25 cellular contexts compared by ENCODE assay signal in genomic region chr18:26792661-26793060, GRCh38.
DNase-seq lines count a peak whose midpoint lies in the region; FAIRE-seq and TF ChIP-seq lines count a peak whose summit lies in the region.
"Had no signal": no experiment of that assay in that cellular context is flagged by ENCODE, and none has a peak within 500 bp of the region (broad histone marks: within the 10 kb centered on the region; RNA-seq: fewer than 3 reads in every experiment).

No MANE protein-coding gene starts in this region.

- H2AFZ ChIP-seq in neural progenitor cell (replicated peaks): no peak overlapping the region

- H3K79me2 ChIP-seq in neural progenitor cell (ENCODE audit: low read depth): no peaks in the 10 kb centered on the region

- TF ChIP-seq CTCF in neural progenitor cell (IDR thresholded peaks at IDR 0.05) (no peak), D721Med (IDR thresholded peaks at IDR 0.05; ENCODE audit: insufficient read depth, missing control alignments) (no peak)

- H3K27ac Mint-ChIP-seq in neural progenitor cell: peak overlapping the region; percentile 87
- H3K27ac Mint-ChIP-seq: activated CD4-positive, alpha-beta T cell treated with anti-CD3 and anti-CD28 coated beads, Interleukin-2, amount 10 ng/mL, durations not matched to agents 24 days and 14 days; activated naive CD4-positive, alpha-beta T cell treated with anti-CD3 and anti-CD28 coated beads for 36 hours; activated T-helper 1 cell treated with anti-CD3 and anti-CD28 coated beads, Interleukin-12 subunit alpha, Interleukin-12 subunit beta, Interleukin-2, Interleukin-4 antibody, amounts not matched to agents 30 ng/mL and 10 ng/mL and 1 ng/mL, durations not matched to agents 14 hours and 24 hours and 36 hours; immature natural killer cell had no signal

- peak overlapping the region; percentile 27 for H3K27ac ChIP-seq in ectodermal cell (ENCODE audit: insufficient read depth, low read depth, low read length, poor library complexity, severe bottlenecking)
- H3K27ac ChIP-seq in neural progenitor cell: no peak overlapping the region
- H3K27ac ChIP-seq: adrenal gland, esophagus muscularis mucosa, gastrocnemius medialis, left ventricle myocardium inferior, neutrophil, psoas muscle, stomach, tibial nerve had no signal

- no peaks in the 10 kb centered on the region for H4K20me1 ChIP-seq in neural progenitor cell (ENCODE audit: low read depth)

- no peaks in the 10 kb centered on the region for H3K36me3 ChIP-seq in MG63
- H3K36me3 ChIP-seq in ectodermal cell (ENCODE audit: control insufficient read depth, insufficient read depth, low read length): no peaks in the 10 kb centered on the region
- no peaks in the 10 kb centered on the region for H3K36me3 ChIP-seq in neural progenitor cell
- H3K36me3 ChIP-seq: adrenal gland, esophagus muscularis mucosa, gastrocnemius medialis, left ventricle myocardium inferior, neutrophil, stomach, tibial nerve had no signal

- H3K9me3 Mint-ChIP-seq in neural progenitor cell: peaks cover 13% of the 10 kb centered on the region
- H3K9me3 Mint-ChIP-seq: activated CD4-positive, alpha-beta T cell treated with anti-CD3 and anti-CD28 coated beads, Interleukin-2, amount 10 ng/mL, durations not matched to agents 24 days and 14 days; activated naive CD4-positive, alpha-beta T cell treated with anti-CD3 and anti-CD28 coated beads for 36 hours had no signal

- H3K4me3 ChIP-seq in MG63 (no peak overlapping the region), ectodermal cell (ENCODE audit: insufficient read depth, low read depth, low read length) (no peak overlapping the region), neural progenitor cell (no peak overlapping the region)
- H3K4me3 ChIP-seq: adrenal gland, esophagus muscularis mucosa, gastrocnemius medialis, left ventricle myocardium inferior, psoas muscle, stomach, tibial nerve had no signal

- H3F3A ChIP-seq in neural progenitor cell (ENCODE audit: low read depth): no peaks in the 10 kb centered on the region

- in situ Hi-C loops in Caki2 (cut with HindIII; ENCODE audit: low pct_unique_long_range_greater_than_20kb, low sequenced_read_pairs): no loop called here

- DNase-seq in Caki2 (ENCODE audit: low read depth) (peak; percentile 11), MG63 (peak; percentile 13), neural progenitor cell (ENCODE audit: low spot score) (no peak), AML-193 (lab: John Stamatoyannopoulos, UW) (no peak), D721Med (ENCODE audit: insufficient read length, low spot score) (no peak)
- no peak for DNase-seq in activated T-cell treated with anti-CD3 and anti-CD28 coated beads, Interleukin-2, amount 50 U/mL, for 48 hours
- DNase-seq: activated CD4-positive, alpha-beta T cell treated with anti-CD3 and anti-CD28 coated beads, Interleukin-2, amount 10 ng/mL, durations not matched to agents 24 days and 14 days; activated naive CD4-positive, alpha-beta T cell treated with anti-CD3 and anti-CD28 coated beads for 36 hours; adrenal gland; cortex of kidney; gastrocnemius medialis; hippocampal formation; immature natural killer cell; Kasumi-1; left ventricle myocardium inferior; NCI-H187 treated with DMSO at 0.1 percent for 48 hours; NCI-H526; psoas muscle; SHP77 treated with DMSO at 0.1 percent for 48 hours; stomach had no signal

- H3K27me3 ChIP-seq in MG63 (no peaks in the 10 kb centered on the region), ectodermal cell (ENCODE audit: control insufficient read depth, insufficient read depth, low read length, poor library complexity, severe bottlenecking) (no peaks in the 10 kb centered on the region), neural progenitor cell (no peaks in the 10 kb centered on the region)
- H3K27me3 ChIP-seq: adrenal gland, esophagus muscularis mucosa, gastrocnemius medialis, neutrophil, stomach, tibial nerve had no signal

- H3K4me3 Mint-ChIP-seq in neural progenitor cell: peak overlapping the region; percentile 28
- H3K4me3 Mint-ChIP-seq: activated CD4-positive, alpha-beta T cell treated with anti-CD3 and anti-CD28 coated beads, Interleukin-2, amount 10 ng/mL, durations not matched to agents 24 days and 14 days; activated naive CD4-positive, alpha-beta T cell treated with anti-CD3 and anti-CD28 coated beads for 36 hours; activated T-helper 1 cell treated with anti-CD3 and anti-CD28 coated beads, Interleukin-12 subunit alpha, Interleukin-12 subunit beta, Interleukin-2, Interleukin-4 antibody, amounts not matched to agents 30 ng/mL and 10 ng/mL and 1 ng/mL, durations not matched to agents 14 hours and 24 hours and 36 hours; immature natural killer cell had no signal

- no peak for FAIRE-seq in D721Med (lab: Jason Lieb, UNC)

- H3K4me1 ChIP-seq in ectodermal cell (ENCODE audit: control insufficient read depth, insufficient read depth, low read length): peaks cover 8% of the 10 kb centered on the region
- H3K4me1 ChIP-seq in neural progenitor cell: no peaks in the 10 kb centered on the region
- H3K4me1 ChIP-seq: adrenal gland, esophagus muscularis mucosa, gastrocnemius medialis, left ventricle myocardium inferior, psoas muscle, stomach, tibial nerve had no signal

- H3K36me3 Mint-ChIP-seq in neural progenitor cell: no peaks in the 10 kb centered on the region
- H3K36me3 Mint-ChIP-seq: immature natural killer cell had no signal

- no peak overlapping the region for H3K9ac ChIP-seq in neural progenitor cell

- H3K4me2 ChIP-seq in neural progenitor cell: no peak overlapping the region

- H3K4me1 Mint-ChIP-seq in neural progenitor cell: peaks cover 32% of the 10 kb centered on the region
- H3K4me1 Mint-ChIP-seq: activated CD4-positive, alpha-beta T cell treated with anti-CD3 and anti-CD28 coated beads, Interleukin-2, amount 10 ng/mL, durations not matched to agents 24 days and 14 days; immature natural killer cell had no signal

- no peaks in the 10 kb centered on the region for H3K27me3 Mint-ChIP-seq in neural progenitor cell (ENCODE audit: insufficient read depth, low read depth)
- H3K27me3 Mint-ChIP-seq: activated CD4-positive, alpha-beta T cell treated with anti-CD3 and anti-CD28 coated beads, Interleukin-2, amount 10 ng/mL, durations not matched to agents 24 days and 14 days had no signal

- H3K9me3 ChIP-seq in MG63 (no peaks in the 10 kb centered on the region), ectodermal cell (ENCODE audit: control insufficient read depth, low read length) (no peaks in the 10 kb centered on the region), neural progenitor cell (ENCODE audit: low read depth) (no peaks in the 10 kb centered on the region)
- H3K9me3 ChIP-seq: adrenal gland, esophagus muscularis mucosa, gastrocnemius medialis, left ventricle myocardium inferior, neutrophil, psoas muscle, stomach, tibial nerve had no signal

- 100% methylated on average over 1 of the region's 1 CpG; no CpG with 5 or more reads in 1 of the 2 experiments for WGBS in ectodermal cell, 2 experiments

Comparison
In these comparisons a context has a peak if more than half of its experiments do, and no peak if none do; other contexts are left out.
1. DNase-seq: peak in Caki2 (single experiment) and MG63 (single experiment); none in neural progenitor cell (single experiment), AML-193 (0 of 2), activated T-cell treated with anti-CD3 and anti-CD28 coated beads, Interleukin-2, amount 50 U/mL, for 48 hours (0 of 2) and D721Med (single experiment).